Comparison of ENCODE assay signal across 14 cellular contexts in the genomic region with DNA sequence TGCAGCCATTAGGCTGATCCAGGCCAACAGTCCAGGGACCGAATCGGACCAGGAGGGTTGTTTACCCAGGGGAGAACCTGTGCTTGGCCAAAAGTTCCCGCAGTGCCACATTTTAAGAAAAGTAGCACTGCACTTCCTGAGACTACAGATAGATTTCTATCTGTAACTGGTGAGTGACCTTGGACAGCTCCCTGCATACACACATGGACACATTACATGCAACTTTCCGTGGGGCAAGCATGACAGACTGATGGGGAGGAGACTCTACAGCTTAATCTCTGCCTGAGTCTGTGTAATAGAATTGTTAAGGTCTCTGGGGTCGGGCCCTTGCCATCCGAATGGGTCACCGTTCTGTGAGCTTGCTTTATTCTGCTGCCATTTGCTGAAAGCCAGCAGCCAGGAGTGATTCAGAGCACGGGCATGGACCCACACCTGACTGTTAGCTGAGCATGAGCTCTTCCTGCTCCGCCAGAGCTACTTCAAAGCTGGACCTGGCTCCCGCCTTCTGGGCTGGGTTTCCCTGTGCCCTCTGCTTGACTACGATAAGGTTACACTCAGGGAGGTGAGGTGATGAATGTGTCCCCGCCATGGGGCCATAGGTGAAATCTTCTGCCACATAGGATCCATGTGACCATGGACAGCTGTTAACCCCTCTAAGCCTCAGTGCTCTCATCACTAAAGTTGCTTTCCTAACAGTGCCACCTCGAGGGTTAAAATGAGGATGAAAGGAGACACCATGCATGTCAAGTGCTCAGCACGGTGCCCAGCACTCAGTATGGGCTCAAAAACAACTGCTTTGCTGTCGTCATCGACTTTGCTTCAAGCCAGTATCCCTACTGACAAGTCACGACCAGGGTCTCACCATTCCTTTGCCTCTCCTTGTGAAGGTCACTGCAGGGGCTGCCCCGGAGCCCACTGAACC.
DNase-seq lines count a peak whose midpoint lies in the region; ATAC-seq and TF ChIP-seq lines count a peak whose summit lies in the region.
"Had no signal": no experiment of that assay in that cellular context is flagged by ENCODE, and none has a peak within 500 bp of the region (broad histone marks: within the 10 kb centered on the region; RNA-seq: fewer than 3 reads in every experiment).

No MANE protein-coding gene starts in this region.

- CTCF ChIA-PET in activated naive CD4-positive, alpha-beta T cell treated with anti-CD3 and anti-CD28 coated beads, Interleukin-2, amount 10 ng/mL, durations not matched to agents 7 days and 5 days (lab: Charles Lee), result interaction anchor here (0.6 kb wide), 1 partner anchor 444 kb away, joined by 3 read pairs; no protein-coding TSS in a partner anchor

- no peaks in the 10 kb centered on the region for H3K36me3 ChIP-seq in endodermal cell (ENCODE audit: control insufficient read depth, insufficient read depth, low read length)
- H3K36me3 ChIP-seq: uterus had no signal

- no peak for TF ChIP-seq CTCF in endodermal cell (conservative IDR thresholded peaks at IDR 0.05)

- H3K9ac ChIP-seq in endodermal cell (ENCODE audit: extremely low read depth, low read length, poor library complexity, severe bottlenecking), result no peak overlapping the region

- no peaks in the 10 kb centered on the region for H3K4me1 Mint-ChIP-seq in activated naive CD4-positive, alpha-beta T cell treated with anti-CD3 and anti-CD28 coated beads, Interleukin-2, amount 10 ng/mL, durations not matched to agents 7 days and 5 days
- no peaks in the 10 kb centered on the region for H3K4me1 Mint-ChIP-seq in endodermal cell
- H3K4me1 Mint-ChIP-seq in stimulated activated memory B cell treated with anti-CD40 and anti-IgM and Interleukin-4, amounts not matched to agents 10 μg/mL and 1 μg/mL and 100 μg/mL, for 72 hours, result no peaks in the 10 kb centered on the region
- H3K4me1 Mint-ChIP-seq: activated CD4-positive, alpha-beta T cell treated with anti-CD3 and anti-CD28 coated beads for 36 hours; activated naive CD4-positive, alpha-beta T cell treated with anti-CD3 and anti-CD28 coated beads, Interleukin-2, amount 50 U/mL, for 24 hours; B cell had no signal

- H3K4me3 ChIP-seq in endodermal cell (ENCODE audit: low read length), result no peak overlapping the region
- H3K4me3 ChIP-seq: psoas muscle, uterus had no signal

- H3K9me3 Mint-ChIP-seq in activated naive CD4-positive, alpha-beta T cell treated with anti-CD3 and anti-CD28 coated beads, Interleukin-2, amount 10 ng/mL, durations not matched to agents 7 days and 5 days, result no peaks in the 10 kb centered on the region
- H3K9me3 Mint-ChIP-seq in activated naive CD4-positive, alpha-beta T cell treated with anti-CD3 and anti-CD28 coated beads, Interleukin-2, amount 50 U/mL, for 72 hours, result peaks cover 0 to 3% of the 10 kb centered on the region in 2 donors
- no peaks in the 10 kb centered on the region for H3K9me3 Mint-ChIP-seq in endodermal cell
- H3K9me3 Mint-ChIP-seq in stimulated activated memory B cell treated with anti-CD40 and anti-IgM and Interleukin-4, amounts not matched to agents 10 μg/mL and 1 μg/mL and 100 μg/mL, for 72 hours, result peaks cover 2% of the 10 kb centered on the region
- H3K9me3 Mint-ChIP-seq: activated naive CD4-positive, alpha-beta T cell treated with anti-CD3 and anti-CD28 coated beads, Interleukin-2, amount 50 U/mL, for 24 hours had no signal

- DNase-seq in activated naive CD4-positive, alpha-beta T cell treated with anti-CD3 and anti-CD28 coated beads, Interleukin-2, amount 10 ng/mL, durations not matched to agents 7 days and 5 days, result peak; percentile 27
- DNase-seq in activated naive CD4-positive, alpha-beta T cell treated with anti-CD3 and anti-CD28 coated beads, Interleukin-2, amount 50 U/mL, for 72 hours (ENCODE audit: low spot score in 2 of 2), result no peak
- DNase-seq in NCI-H69 (lab: John Stamatoyannopoulos, UW) (peak; percentile 58), endodermal cell (peak; percentile 72), HuH-7.5 (ENCODE audit: low spot score) (no peak)
- DNase-seq: activated CD4-positive, alpha-beta T cell treated with anti-CD3 and anti-CD28 coated beads for 36 hours; left ventricle myocardium superior; psoas muscle; uterus had no signal

- no peaks in the 10 kb centered on the region for H3K36me3 Mint-ChIP-seq in activated naive CD4-positive, alpha-beta T cell treated with anti-CD3 and anti-CD28 coated beads, Interleukin-2, amount 10 ng/mL, durations not matched to agents 7 days and 5 days
- no peaks in the 10 kb centered on the region for H3K36me3 Mint-ChIP-seq in activated naive CD4-positive, alpha-beta T cell treated with anti-CD3 and anti-CD28 coated beads, Interleukin-2, amount 50 U/mL, for 72 hours
- H3K36me3 Mint-ChIP-seq in endodermal cell (ENCODE audit: low read depth), result no peaks in the 10 kb centered on the region
- H3K36me3 Mint-ChIP-seq in stimulated activated memory B cell treated with anti-CD40 and anti-IgM and Interleukin-4, amounts not matched to agents 10 μg/mL and 1 μg/mL and 100 μg/mL, for 72 hours, result no peaks in the 10 kb centered on the region
- H3K36me3 Mint-ChIP-seq: activated naive CD4-positive, alpha-beta T cell treated with anti-CD3 and anti-CD28 coated beads, Interleukin-2, amount 50 U/mL, for 24 hours had no signal

- H3K4me1 ChIP-seq in endodermal cell (ENCODE audit: control insufficient read depth, insufficient read depth, low read length), result no peaks in the 10 kb centered on the region
- H3K4me1 ChIP-seq: psoas muscle, uterus had no signal

- ATAC-seq in activated naive CD4-positive, alpha-beta T cell treated with anti-CD3 and anti-CD28 coated beads, Interleukin-2, amount 50 U/mL, for 72 hours, result no peak
- peak; percentile 10 for ATAC-seq in stimulated activated memory B cell treated with anti-CD40 and anti-IgM and Interleukin-4, amounts not matched to agents 10 μg/mL and 1 μg/mL and 100 μg/mL, for 72 hours
- ATAC-seq in GM18867 (IDR thresholded peaks at IDR 0.05; ENCODE audit: unreplicated experiment) (no peak), GM18517 (IDR thresholded peaks at IDR 0.05; ENCODE audit: unreplicated experiment) (no peak)
- ATAC-seq: activated CD4-positive, alpha-beta T cell treated with anti-CD3 and anti-CD28 coated beads for 36 hours; left ventricle myocardium superior; psoas muscle had no signal

- peaks cover 15% of the 10 kb centered on the region for H3K27me3 Mint-ChIP-seq in activated naive CD4-positive, alpha-beta T cell treated with anti-CD3 and anti-CD28 coated beads, Interleukin-2, amount 10 ng/mL, durations not matched to agents 7 days and 5 days
- H3K27me3 Mint-ChIP-seq in endodermal cell (ENCODE audit: insufficient read depth), result peaks cover 31% of the 10 kb centered on the region
- H3K27me3 Mint-ChIP-seq in stimulated activated memory B cell treated with anti-CD40 and anti-IgM and Interleukin-4, amounts not matched to agents 10 μg/mL and 1 μg/mL and 100 μg/mL, for 72 hours, result peaks cover 35% of the 10 kb centered on the region

- WGBS in endodermal cell (ENCODE audit: insufficient coverage in 1 of 2, insufficient read length in 1 of 2), 2 experiments, result 55 to 62% methylated on average over 12 to 18 of the region's 18 CpGs

- H3K27me3 ChIP-seq in endodermal cell (ENCODE audit: control insufficient read depth, insufficient read depth, low read length, poor library complexity, severe bottlenecking), result peaks cover 21% of the 10 kb centered on the region
- H3K27me3 ChIP-seq: uterus had no signal

- H3K27ac Mint-ChIP-seq in activated naive CD4-positive, alpha-beta T cell treated with anti-CD3 and anti-CD28 coated beads, Interleukin-2, amount 10 ng/mL, durations not matched to agents 7 days and 5 days, result no peak overlapping the region
- no peak overlapping the region for H3K27ac Mint-ChIP-seq in activated naive CD4-positive, alpha-beta T cell treated with anti-CD3 and anti-CD28 coated beads, Interleukin-2, amount 50 U/mL, for 72 hours
- no peak overlapping the region for H3K27ac Mint-ChIP-seq in endodermal cell
- no peak overlapping the region for H3K27ac Mint-ChIP-seq in stimulated activated memory B cell treated with anti-CD40 and anti-IgM and Interleukin-4, amounts not matched to agents 10 μg/mL and 1 μg/mL and 100 μg/mL, for 72 hours
- H3K27ac Mint-ChIP-seq: activated CD4-positive, alpha-beta T cell treated with anti-CD3 and anti-CD28 coated beads for 36 hours; activated naive CD4-positive, alpha-beta T cell treated with anti-CD3 and anti-CD28 coated beads, Interleukin-2, amount 50 U/mL, for 24 hours; B cell had no signal

- H3K4me3 Mint-ChIP-seq in activated naive CD4-positive, alpha-beta T cell treated with anti-CD3 and anti-CD28 coated beads, Interleukin-2, amount 10 ng/mL, durations not matched to agents 7 days and 5 days, result no peak overlapping the region
- no peak overlapping the region for H3K4me3 Mint-ChIP-seq in endodermal cell
- no peak overlapping the region for H3K4me3 Mint-ChIP-seq in stimulated activated memory B cell treated with anti-CD40 and anti-IgM and Interleukin-4, amounts not matched to agents 10 μg/mL and 1 μg/mL and 100 μg/mL, for 72 hours
- H3K4me3 Mint-ChIP-seq: activated CD4-positive, alpha-beta T cell treated with anti-CD3 and anti-CD28 coated beads for 36 hours; activated naive CD4-positive, alpha-beta T cell treated with anti-CD3 and anti-CD28 coated beads, Interleukin-2, amount 50 U/mL, for 24 hours; B cell had no signal

- no peaks in the 10 kb centered on the region for H3K9me3 ChIP-seq in endodermal cell (ENCODE audit: control insufficient read depth, low read length)
- H3K9me3 ChIP-seq: psoas muscle, uterus had no signal

- no peak overlapping the region for H3K27ac ChIP-seq in endodermal cell (ENCODE audit: low read depth, low read length)
- H3K27ac ChIP-seq: psoas muscle, uterus had no signal

Comparison
In these comparisons a context has a peak if more than half of its experiments do, and no peak if none do; other contexts are left out.
1. DNase-seq: peak in activated naive CD4-positive, alpha-beta T cell treated with anti-CD3 and anti-CD28 coated beads, Interleukin-2, amount 10 ng/mL, durations not matched to agents 7 days and 5 days (single experiment), NCI-H69 (single experiment) and endodermal cell (single experiment); none in activated naive CD4-positive, alpha-beta T cell treated with anti-CD3 and anti-CD28 coated beads, Interleukin-2, amount 50 U/mL, for 72 hours (0 of 2) and HuH-7.5 (single experiment).